Comparison of ENCODE assay signal across 18 cellular contexts in the genomic region with DNA sequence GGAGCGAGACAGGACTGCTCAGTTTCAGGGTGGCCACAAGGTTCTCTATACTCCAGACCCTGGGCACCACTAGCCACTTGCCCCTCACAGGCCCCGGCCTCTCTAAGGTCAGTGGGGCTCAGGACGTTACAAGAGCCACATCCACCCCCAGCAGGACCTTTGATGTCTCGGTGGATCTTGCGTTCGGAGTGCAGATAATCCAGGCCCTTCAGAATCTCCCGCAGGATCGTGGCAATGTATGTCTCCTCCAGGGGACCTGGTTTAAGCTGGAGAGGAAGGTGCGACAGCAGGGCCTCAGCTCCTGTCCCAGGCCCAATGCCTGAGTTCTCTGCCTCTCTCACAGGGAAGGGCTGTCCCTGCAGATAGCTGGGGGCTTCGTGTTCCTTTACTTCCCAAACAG. TPM values are rescaled to one million over a fixed set of nuclear protein-coding genes. Genes with fewer than 3 reads are reported as not detected.
"Had no signal": no experiment of that assay in that cellular context is flagged by ENCODE, and none has a peak within 500 bp of the region (broad histone marks: within the 10 kb centered on the region; RNA-seq: fewer than 3 reads in every experiment).

No MANE protein-coding gene starts in this region.

- H3K9me3 ChIP-seq: MG63 had no signal

- H3K27me3 Mint-ChIP-seq: activated CD4-positive, alpha-beta memory T cell treated with anti-CD3 and anti-CD28 coated beads for 36 hours; activated CD4-positive, alpha-beta T cell treated with anti-CD3 and anti-CD28 coated beads, Interleukin-2, amount 10 ng/mL, durations not matched to agents 7 days and 5 days; activated naive CD8-positive, alpha-beta T cell treated with anti-CD3 and anti-CD28 coated beads, Interleukin-2, amount 50 U/mL, for 24 hours; T-cell had no signal

- H3K4me3 Mint-ChIP-seq: activated CD4-positive, alpha-beta memory T cell treated with anti-CD3 and anti-CD28 coated beads for 36 hours; activated CD4-positive, alpha-beta T cell treated with anti-CD3 and anti-CD28 coated beads, Interleukin-2, amount 10 ng/mL, durations not matched to agents 7 days and 5 days; activated naive CD8-positive, alpha-beta T cell treated with anti-CD3 and anti-CD28 coated beads, Interleukin-2, amount 50 U/mL, for 24 hours; activated T-cell treated with anti-CD3 and anti-CD28 coated beads, Interleukin-2, amount 50 U/mL, for 4 hours; T-cell had no signal

- H3K27ac Mint-ChIP-seq: activated CD4-positive, alpha-beta memory T cell treated with anti-CD3 and anti-CD28 coated beads for 36 hours; activated CD4-positive, alpha-beta T cell treated with anti-CD3 and anti-CD28 coated beads, Interleukin-2, amount 10 ng/mL, durations not matched to agents 7 days and 5 days; activated naive CD8-positive, alpha-beta T cell treated with anti-CD3 and anti-CD28 coated beads, Interleukin-2, amount 50 U/mL, for 24 hours; T-cell had no signal

- DNase-seq: activated CD4-positive, alpha-beta memory T cell treated with anti-CD3 and anti-CD28 coated beads for 36 hours; activated CD4-positive, alpha-beta T cell treated with anti-CD3 and anti-CD28 coated beads, Interleukin-2, amount 10 ng/mL, durations not matched to agents 7 days and 5 days; activated CD4-positive, CD25-positive, alpha-beta regulatory T cell; activated CD8-positive, alpha-beta memory T cell treated with anti-CD3 and anti-CD28 coated beads for 24 hours; activated effector memory CD4-positive, alpha-beta T cell treated with anti-CD3 and anti-CD28 coated beads, Interleukin-2, amount 50 U/mL, for 16 hours; activated naive CD4-positive, alpha-beta T cell treated with Interleukin-2 at 50 U/mL for 16 hours; activated naive CD8-positive, alpha-beta T cell treated with anti-CD3 and anti-CD28 coated beads, Interleukin-2, amount 50 U/mL, for 24 hours; activated T-cell treated with anti-CD3 and anti-CD28 coated beads, Interleukin-2, amount 50 U/mL, for 4 hours; amygdala; brain microvascular endothelial cell; MG63; NCI-H1105; NCI-H1436; SHP77 treated with DMSO at 0.1 percent for 48 hours; T-cell had no signal

- H3K4me1 Mint-ChIP-seq: activated CD4-positive, alpha-beta T cell treated with anti-CD3 and anti-CD28 coated beads, Interleukin-2, amount 10 ng/mL, durations not matched to agents 7 days and 5 days; activated naive CD8-positive, alpha-beta T cell treated with anti-CD3 and anti-CD28 coated beads, Interleukin-2, amount 50 U/mL, for 24 hours had no signal

- H3K4me3 ChIP-seq: cardiac muscle cell, MG63 had no signal

- H3K9me3 Mint-ChIP-seq: activated CD4-positive, alpha-beta memory T cell treated with anti-CD3 and anti-CD28 coated beads for 36 hours; activated CD4-positive, alpha-beta T cell treated with anti-CD3 and anti-CD28 coated beads, Interleukin-2, amount 10 ng/mL, durations not matched to agents 7 days and 5 days; activated naive CD4-positive, alpha-beta T cell treated with anti-CD3 and anti-CD28 coated beads, Interleukin-2, amount 50 U/mL, for 72 hours; activated naive CD8-positive, alpha-beta T cell treated with anti-CD3 and anti-CD28 coated beads, Interleukin-2, amount 50 U/mL, for 24 hours; activated T-cell treated with anti-CD3 and anti-CD28 coated beads, Interleukin-2, amount 50 U/mL, for 4 hours; T-cell had no signal

- H3K27me3 ChIP-seq: brain microvascular endothelial cell, cardiac muscle cell, MG63 had no signal

- H3K27ac ChIP-seq: brain microvascular endothelial cell, cardiac muscle cell, VCaP had no signal

- H3K36me3 Mint-ChIP-seq: activated naive CD4-positive, alpha-beta T cell treated with anti-CD3 and anti-CD28 coated beads, Interleukin-2, amount 50 U/mL, for 72 hours had no signal

- ATAC-seq: activated naive CD4-positive, alpha-beta T cell treated with anti-CD3 and anti-CD28 coated beads, Interleukin-2, amount 50 U/mL, for 72 hours; activated naive CD8-positive, alpha-beta T cell treated with anti-CD3 and anti-CD28 coated beads, Interleukin-2, amount 50 U/mL, for 24 hours; activated T-cell treated with anti-CD3 and anti-CD28 coated beads, Interleukin-2, amount 50 U/mL, for 4 hours; T-cell had no signal

RNA-seq across cellular contexts. Expression of a gene that starts 58.5 kb away (rescaled TPM):
- total RNA-seq: activated CD4-positive, alpha-beta T cell treated with anti-CD3 and anti-CD28 coated beads, Interleukin-2, amount 10 ng/mL, durations not matched to agents 7 days and 5 days had no signal
